34 cellular contexts compared by ENCODE assay signal in genomic region chr2:218429951-218430692, GRCh38. TPM values are rescaled to one million over a fixed set of nuclear protein-coding genes. Genes with fewer than 3 reads are reported as not detected.
A peak's percentile ranks its signal among the peaks of the same experiment; 100 is the strongest.
DNase-seq lines count a peak whose midpoint lies in the region; ATAC-seq, FAIRE-seq and TF ChIP-seq lines count a peak whose summit lies in the region.
"Had no signal": no experiment of that assay in that cellular context is flagged by ENCODE, and none has a peak within 500 bp of the region (broad histone marks: within the 10 kb centered on the region; RNA-seq: fewer than 3 reads in every experiment).

No MANE protein-coding gene starts in this region.

- H3K27ac Mint-ChIP-seq in activated naive CD8-positive, alpha-beta T cell treated with anti-CD3 and anti-CD28 coated beads, Interleukin-2, amount 10 ng/mL, durations not matched to agents 7 days and 5 days = peak overlapping the region; percentile 36
- H3K27ac Mint-ChIP-seq in activated naive CD8-positive, alpha-beta T cell treated with anti-CD3 and anti-CD28 coated beads for 36 hours = no peak overlapping the region
- H3K27ac Mint-ChIP-seq: CD14-positive monocyte; natural killer cell; stimulated activated naive B cell treated with anti-CD40 and anti-IgM and Interleukin-4, amounts not matched to agents 10 μg/mL and 1 μg/mL and 100 μg/mL, for 72 hours; T-helper 1 cell treated with Interleukin-12 subunit alpha and Interleukin-12 subunit beta and Interleukin-4 antibody, amounts not matched to agents 30 μg/mL and 1 μg/mL, for 36 hours had no signal

- no peak for TF ChIP-seq CTCF in HepG2 (CRISPR knock-in tag; IDR thresholded peaks at IDR 0.05)

- H4K20me1 ChIP-seq in HepG2 (ENCODE audit: insufficient read depth, low read length) = no peaks in the 10 kb centered on the region

- H3K4me1 Mint-ChIP-seq in activated naive CD8-positive, alpha-beta T cell treated with anti-CD3 and anti-CD28 coated beads, Interleukin-2, amount 10 ng/mL, durations not matched to agents 7 days and 5 days = peaks cover 11% of the 10 kb centered on the region
- no peaks in the 10 kb centered on the region for H3K4me1 Mint-ChIP-seq in activated naive CD8-positive, alpha-beta T cell treated with anti-CD3 and anti-CD28 coated beads for 36 hours
- H3K4me1 Mint-ChIP-seq: CD14-positive monocyte, immature natural killer cell had no signal

- no TSS peak for BruUV-seq in HepG2 (replicated peaks; lab: Mats Ljungman, UMichigan)

- H3K4me3 ChIP-seq in HepG2 (replicated peaks in 1 of 3; ENCODE audit: insufficient read depth in 1 of 3, low read depth in 2 of 3, low read length in 3 of 3) = no peak overlapping the region
- H3K4me3 ChIP-seq: colonic mucosa, hepatocyte, left lung, Peyer's patch, SJSA1 had no signal

- TF ChIP-seq POLR2A in HepG2 (IDR thresholded peaks at IDR 0.05; ENCODE audit: insufficient read depth in 1 of 2, low read depth in 2 of 2, low read length in 2 of 2) = no peak; a peak in 1 of 4 replicates

- peaks cover 11% of the 10 kb centered on the region for H3K4me1 ChIP-seq in HepG2 (ENCODE audit: insufficient read depth, low read length)
- H3K4me1 ChIP-seq: colonic mucosa, foreskin keratinocyte, left lung, Peyer's patch, SJSA1 had no signal

- no peak overlapping the region for H3K9ac ChIP-seq in HepG2 (ENCODE audit: insufficient read depth, low read depth, low read length)

- H3K36me3 Mint-ChIP-seq in activated naive CD8-positive, alpha-beta T cell treated with anti-CD3 and anti-CD28 coated beads, Interleukin-2, amount 10 ng/mL, durations not matched to agents 7 days and 5 days = no peaks in the 10 kb centered on the region
- H3K36me3 Mint-ChIP-seq in activated naive CD8-positive, alpha-beta T cell treated with anti-CD3 and anti-CD28 coated beads for 36 hours = no peaks in the 10 kb centered on the region
- H3K36me3 Mint-ChIP-seq: CD14-positive monocyte; immature natural killer cell; natural killer cell; stimulated activated naive B cell treated with anti-CD40 and anti-IgM and Interleukin-4, amounts not matched to agents 10 μg/mL and 1 μg/mL and 100 μg/mL, for 72 hours had no signal

- intact Hi-C loops in HepG2 (cut with micrococcal nuclease; ENCODE audit: unreplicated experiment) = no loop called here

- TF ChIP-seq EP300 in HepG2 (IDR thresholded peaks at IDR 0.05; ENCODE audit: low read depth in 2 of 2, low read length in 2 of 2) = no peak
- no peak for TF ChIP-seq EP300 in HepG2 (CRISPR knock-in tag; IDR thresholded peaks at IDR 0.05; ENCODE audit: borderline replicate concordance)

- H3K36me3 ChIP-seq in HepG2 (replicated peaks in 1 of 2; ENCODE audit: control insufficient read depth in 1 of 2, insufficient read depth in 2 of 2, low read length in 2 of 2) = peaks cover 51 to 72% of the 10 kb centered on the region in 2 experiments
- H3K36me3 ChIP-seq: brain microvascular endothelial cell, colonic mucosa, left lung, SJSA1, WERI-Rb-1 had no signal

- FAIRE-seq in HepG2 (lab: Jason Lieb, UNC) = no peak
- FAIRE-seq: urothelium cell line had no signal

- no peak for TF ChIP-seq RAD21 in HepG2 (CRISPR knock-in tag; IDR thresholded peaks at IDR 0.05)

- POLR2A ChIA-PET in activated naive CD8-positive, alpha-beta T cell treated with anti-CD3 and anti-CD28 coated beads, Interleukin-2, amount 10 ng/mL, durations not matched to agents 7 days and 5 days (lab: Charles Lee) = no interaction called here
- POLR2A ChIA-PET in HepG2 (lab: Yijun Ruan, JAX) = interaction anchor here (1.3 to 6.3 kb wide), 3 partner anchors 11 to 14 kb away, joined by 4 to 59 read pairs (median 27); partner anchors contain the start of gene VIL1

- H3K9me3 Mint-ChIP-seq in activated naive CD8-positive, alpha-beta T cell treated with anti-CD3 and anti-CD28 coated beads, Interleukin-2, amount 10 ng/mL, durations not matched to agents 7 days and 5 days = no peaks in the 10 kb centered on the region
- no peaks in the 10 kb centered on the region for H3K9me3 Mint-ChIP-seq in activated naive CD8-positive, alpha-beta T cell treated with anti-CD3 and anti-CD28 coated beads for 36 hours
- H3K9me3 Mint-ChIP-seq: CD14-positive monocyte; immature natural killer cell; natural killer cell; stimulated activated naive B cell treated with anti-CD40 and anti-IgM and Interleukin-4, amounts not matched to agents 10 μg/mL and 1 μg/mL and 100 μg/mL, for 72 hours; T-helper 1 cell treated with Interleukin-12 subunit alpha and Interleukin-12 subunit beta and Interleukin-4 antibody, amounts not matched to agents 30 μg/mL and 1 μg/mL, for 36 hours had no signal

- H3K4me2 ChIP-seq in HepG2 (ENCODE audit: low read depth, low read length) = no peak overlapping the region
- H3K4me2 ChIP-seq: hepatocyte had no signal

- CTCF ChIA-PET in HepG2 (lab: Yijun Ruan, JAX; ENCODE audit: low intra/inter-chr PET ratio, low total read pairs) = no interaction called here

- H3K27ac ChIP-seq in HepG2 (ENCODE audit: extremely low read length, insufficient read depth, low read length) = no peak overlapping the region
- H3K27ac ChIP-seq: brain microvascular endothelial cell, colonic mucosa, foreskin keratinocyte, hepatocyte, left lung, Peyer's patch, SJSA1, WERI-Rb-1 had no signal

- no peak for ATAC-seq in activated naive CD8-positive, alpha-beta T cell treated with anti-CD3 and anti-CD28 coated beads, Interleukin-2, amount 10 ng/mL, durations not matched to agents 7 days and 5 days (ENCODE audit: low read depth)
- 0 out of 3 replicates have a peak, but pooled peaks have one; percentile 37 for ATAC-seq in SK-N-SH treated with all-trans-retinoic acid at 6 μM for 48 hours
- peak; percentile 10 for ATAC-seq in HepG2
- no peak for ATAC-seq in HG03521 (IDR thresholded peaks at IDR 0.05; ENCODE audit: unreplicated experiment)
- ATAC-seq: esophagus mucosa; foreskin keratinocyte; left lung; natural killer cell; stimulated activated naive B cell treated with anti-CD40 and anti-IgM and Interleukin-4, amounts not matched to agents 10 μg/mL and 1 μg/mL and 100 μg/mL, for 72 hours had no signal

- H3K9me3 ChIP-seq in HepG2 (ENCODE audit: low read length) = no peaks in the 10 kb centered on the region
- H3K9me3 ChIP-seq: colonic mucosa, left lung, Peyer's patch, SJSA1 had no signal

- no peaks in the 10 kb centered on the region for H3K27me3 ChIP-seq in HepG2 (ENCODE audit: control insufficient read depth in 1 of 2, insufficient read depth in 2 of 2, low read length in 2 of 2)
- H3K27me3 ChIP-seq: brain microvascular endothelial cell, colonic mucosa, hepatocyte, left lung, Peyer's patch, SJSA1 had no signal

- H2AFZ ChIP-seq in HepG2 (ENCODE audit: low read length) = no peak overlapping the region
- H2AFZ ChIP-seq: hepatocyte had no signal

- WGBS in HepG2 (ENCODE audit: low lambda C conversion rate) = 85% methylated on average over 8 of the region's 8 CpGs

- in situ Hi-C loops in HepG2 (cut with HindIII; ENCODE audit: extremely low pct_ligation_motif_present, low pct_unique_long_range_greater_than_20kb) = no loop called here

- H3K27me3 Mint-ChIP-seq in activated naive CD8-positive, alpha-beta T cell treated with anti-CD3 and anti-CD28 coated beads, Interleukin-2, amount 10 ng/mL, durations not matched to agents 7 days and 5 days = peaks cover 4% of the 10 kb centered on the region
- no peaks in the 10 kb centered on the region for H3K27me3 Mint-ChIP-seq in activated naive CD8-positive, alpha-beta T cell treated with anti-CD3 and anti-CD28 coated beads for 36 hours

- H3K4me3 Mint-ChIP-seq in activated naive CD8-positive, alpha-beta T cell treated with anti-CD3 and anti-CD28 coated beads, Interleukin-2, amount 10 ng/mL, durations not matched to agents 7 days and 5 days = no peak overlapping the region
- H3K4me3 Mint-ChIP-seq in activated naive CD8-positive, alpha-beta T cell treated with anti-CD3 and anti-CD28 coated beads for 36 hours = no peak overlapping the region
- H3K4me3 Mint-ChIP-seq: CD14-positive monocyte; immature natural killer cell; natural killer cell; stimulated activated naive B cell treated with anti-CD40 and anti-IgM and Interleukin-4, amounts not matched to agents 10 μg/mL and 1 μg/mL and 100 μg/mL, for 72 hours; T-helper 1 cell treated with Interleukin-12 subunit alpha and Interleukin-12 subunit beta and Interleukin-4 antibody, amounts not matched to agents 30 μg/mL and 1 μg/mL, for 36 hours had no signal

- no peaks in the 10 kb centered on the region for H3K79me2 ChIP-seq in HepG2 (ENCODE audit: insufficient read depth, low read length)
- H3K79me2 ChIP-seq: hepatocyte had no signal

- DNase-seq in activated naive CD8-positive, alpha-beta T cell treated with anti-CD3 and anti-CD28 coated beads, Interleukin-2, amount 10 ng/mL, durations not matched to agents 7 days and 5 days = peak; percentile 20
- DNase-seq in activated naive CD8-positive, alpha-beta T cell treated with anti-CD3 and anti-CD28 coated beads for 36 hours = no peak
- no peak for DNase-seq in HepG2 (ENCODE audit: low spot score)
- no peak for DNase-seq in central memory CD4-positive, alpha-beta T cell
- DNase-seq in amniotic stem cell (lab: John Stamatoyannopoulos, UW) = no peak
- DNase-seq in MV-4-11 (lab: John Stamatoyannopoulos, UW) = no peak
- DNase-seq: brain microvascular endothelial cell; colonic mucosa; effector memory CD4-positive, alpha-beta T cell; foreskin keratinocyte; immature natural killer cell; KBM-7; left lung; midbrain; MM.1S; natural killer cell; NCI-H1417 treated with DMSO at 0.1 percent for 48 hours; NCI-H2107; NCI-H446; retina; stimulated activated CD4-positive, alpha-beta T cell treated with anti-CD3 and anti-CD28 coated beads, Interleukin-4, amount 100 ng/mL, for 1 hour; stimulated activated naive B cell treated with anti-CD40 and anti-IgM and Interleukin-4, amounts not matched to agents 10 μg/mL and 1 μg/mL and 100 μg/mL, for 72 hours; WERI-Rb-1 had no signal

RNA-seq across cellular contexts. Expression of gene VIL1, which starts 11.2 kb away (rescaled TPM):
- total RNA-seq in activated naive CD8-positive, alpha-beta T cell treated with anti-CD3 and anti-CD28 coated beads, Interleukin-2, amount 10 ng/mL, durations not matched to agents 7 days and 5 days = not detected
- not detected for total RNA-seq in activated naive CD8-positive, alpha-beta T cell treated with anti-CD3 and anti-CD28 coated beads for 36 hours
- total RNA-seq in HepG2 (2016; rRNA removed; fragmentation: Illumina TruSeq; extraction: Trizol) = 301 and 337 TPM in 2 replicates
- 59.0 and 67.7 TPM in 2 replicates for total RNA-seq in HepG2 (2016; cell fraction: cytosol; rRNA removed; fragmentation: Illumina TruSeq; extraction: Trizol; ENCODE audit: low read depth)
- 281 and 313 TPM in 2 replicates for total RNA-seq in HepG2 (2016; cell fraction: insoluble cytoplasmic fraction; rRNA removed; fragmentation: Illumina TruSeq; extraction: Trizol)
- 183 and 224 TPM in 2 replicates for total RNA-seq in HepG2 (2016; cell fraction: membrane; rRNA removed; fragmentation: Illumina TruSeq; extraction: Trizol)
- 188 and 190 TPM in 2 replicates for total RNA-seq in HepG2 (2016; cell fraction: nucleus; rRNA removed; fragmentation: Illumina TruSeq; extraction: Trizol)
- polyA plus RNA-seq in HepG2 (2011; rRNA removed) = 287 and 352 TPM in 2 replicates
- polyA plus RNA-seq in HepG2 (2011; cell fraction: cytosol; rRNA removed) = 169 and 211 TPM in 2 replicates
- 756 and 778 TPM in 2 replicates for polyA plus RNA-seq in HepG2 (2011; cell fraction: nucleus; rRNA removed)
- polyA plus RNA-seq in HepG2 (2012) = 201 and 249 TPM in 2 replicates
- polyA plus RNA-seq in HepG2 (2016; cell fraction: cytosol; fragmentation: Illumina TruSeq; extraction: Trizol; ENCODE audit: low read depth) = 85.6 and 100 TPM in 2 replicates
- polyA plus RNA-seq in HepG2 (2016; cell fraction: insoluble cytoplasmic fraction; fragmentation: Illumina TruSeq; extraction: Trizol; ENCODE audit: low read depth) = 215 and 265 TPM in 2 replicates
- polyA plus RNA-seq in HepG2 (2016; cell fraction: membrane; fragmentation: Illumina TruSeq; extraction: Trizol; ENCODE audit: low read depth) = 117 and 144 TPM in 2 replicates
- 336 and 399 TPM in 2 replicates for polyA plus RNA-seq in HepG2 (2016; cell fraction: nucleus; fragmentation: Illumina TruSeq; extraction: Trizol; ENCODE audit: insufficient read depth, low read depth)
- 0.19 and 699 TPM in 2 replicates for polyA minus RNA-seq in HepG2 (2011; rRNA and poly(A)+ RNA removed; ENCODE audit: low replicate concordance)
- 138 and 156 TPM in 2 replicates for polyA minus RNA-seq in HepG2 (2011; cell fraction: cytosol; rRNA and poly(A)+ RNA removed)
- polyA minus RNA-seq in HepG2 (2011; cell fraction: nucleus; rRNA and poly(A)+ RNA removed) = 112 and 120 TPM in 2 replicates
- total RNA-seq: esophagus mucosa, foreskin keratinocyte, omental fat pad, SJSA1, temporal lobe had no signal
- polyA plus RNA-seq: CD14-positive monocyte had no signal

RNA-seq across cellular contexts. Expression of gene CTDSP1, which starts 30.5 kb away (rescaled TPM):
- total RNA-seq in activated naive CD8-positive, alpha-beta T cell treated with anti-CD3 and anti-CD28 coated beads, Interleukin-2, amount 10 ng/mL, durations not matched to agents 7 days and 5 days = 100 to 1,000 TPM; 169 to 174 TPM
- total RNA-seq in activated naive CD8-positive, alpha-beta T cell treated with anti-CD3 and anti-CD28 coated beads for 36 hours = 10 to 100 TPM; 67.8 to 73.5 TPM
- total RNA-seq in HepG2 (2016; rRNA removed; fragmentation: Illumina TruSeq; extraction: Trizol) = 78.5 and 91.0 TPM in 2 replicates
- 61.6 and 62.5 TPM in 2 replicates for total RNA-seq in HepG2 (2016; cell fraction: cytosol; rRNA removed; fragmentation: Illumina TruSeq; extraction: Trizol; ENCODE audit: low read depth)
- total RNA-seq in HepG2 (2016; cell fraction: insoluble cytoplasmic fraction; rRNA removed; fragmentation: Illumina TruSeq; extraction: Trizol) = 72.7 and 92.2 TPM in 2 replicates
- 98.7 and 108 TPM in 2 replicates for total RNA-seq in HepG2 (2016; cell fraction: membrane; rRNA removed; fragmentation: Illumina TruSeq; extraction: Trizol)
- total RNA-seq in HepG2 (2016; cell fraction: nucleus; rRNA removed; fragmentation: Illumina TruSeq; extraction: Trizol) = 63.4 and 77.8 TPM in 2 replicates
- polyA plus RNA-seq in HepG2 (2011; rRNA removed) = 268 and 270 TPM in 2 replicates
- polyA plus RNA-seq in HepG2 (2011; cell fraction: cytosol; rRNA removed) = 216 and 257 TPM in 2 replicates
- polyA plus RNA-seq in HepG2 (2011; cell fraction: nucleus; rRNA removed) = 595 and 749 TPM in 2 replicates
- polyA plus RNA-seq in HepG2 (2012) = 72.7 and 87.5 TPM in 2 replicates
- 60.8 and 65.7 TPM in 2 replicates for polyA plus RNA-seq in HepG2 (2016; cell fraction: cytosol; fragmentation: Illumina TruSeq; extraction: Trizol; ENCODE audit: low read depth)
- 106 and 117 TPM in 2 replicates for polyA plus RNA-seq in HepG2 (2016; cell fraction: insoluble cytoplasmic fraction; fragmentation: Illumina TruSeq; extraction: Trizol; ENCODE audit: low read depth)
- polyA plus RNA-seq in HepG2 (2016; cell fraction: membrane; fragmentation: Illumina TruSeq; extraction: Trizol; ENCODE audit: low read depth) = 114 and 123 TPM in 2 replicates
- polyA plus RNA-seq in HepG2 (2016; cell fraction: nucleus; fragmentation: Illumina TruSeq; extraction: Trizol; ENCODE audit: insufficient read depth, low read depth) = 131 and 137 TPM in 2 replicates
- polyA minus RNA-seq in HepG2 (2011; rRNA and poly(A)+ RNA removed; ENCODE audit: low replicate concordance) = 139 and 364 TPM in 2 replicates
- polyA minus RNA-seq in HepG2 (2011; cell fraction: cytosol; rRNA and poly(A)+ RNA removed) = 88.3 and 92.0 TPM in 2 replicates
- polyA minus RNA-seq in HepG2 (2011; cell fraction: nucleus; rRNA and poly(A)+ RNA removed) = 159 and 160 TPM in 2 replicates

RNA-seq across cellular contexts. Expression of gene SLC11A1, which starts 48.0 kb away (rescaled TPM):
- 1 to 10 TPM; 1.6 to 1.7 TPM for total RNA-seq in activated naive CD8-positive, alpha-beta T cell treated with anti-CD3 and anti-CD28 coated beads, Interleukin-2, amount 10 ng/mL, durations not matched to agents 7 days and 5 days
- total RNA-seq in activated naive CD8-positive, alpha-beta T cell treated with anti-CD3 and anti-CD28 coated beads for 36 hours = under 1 TPM; 0.08 TPM
- total RNA-seq in HepG2 (2016; rRNA removed; fragmentation: Illumina TruSeq; extraction: Trizol) = 0.21 and 0.33 TPM in 2 replicates
- 0.26 and 0.51 TPM in 2 replicates for total RNA-seq in HepG2 (2016; cell fraction: cytosol; rRNA removed; fragmentation: Illumina TruSeq; extraction: Trizol; ENCODE audit: low read depth)
- 0.18 and 0.22 TPM in 2 replicates for total RNA-seq in HepG2 (2016; cell fraction: insoluble cytoplasmic fraction; rRNA removed; fragmentation: Illumina TruSeq; extraction: Trizol)
- 0.31 TPM in 2 replicates for total RNA-seq in HepG2 (2016; cell fraction: membrane; rRNA removed; fragmentation: Illumina TruSeq; extraction: Trizol)
- 0.19 and 0.71 TPM in 2 replicates for total RNA-seq in HepG2 (2016; cell fraction: nucleus; rRNA removed; fragmentation: Illumina TruSeq; extraction: Trizol)
- polyA plus RNA-seq in HepG2 (2011; rRNA removed) = 2.3 and 2.5 TPM in 2 replicates
- 1.1 and 1.2 TPM in 2 replicates for polyA plus RNA-seq in HepG2 (2011; cell fraction: cytosol; rRNA removed)
- polyA plus RNA-seq in HepG2 (2011; cell fraction: nucleus; rRNA removed) = 11.6 and 19.0 TPM in 2 replicates
- polyA plus RNA-seq in HepG2 (2012) = 1.5 and 3.8 TPM in 2 replicates
- 0.26 and 0.40 TPM in 2 replicates for polyA plus RNA-seq in HepG2 (2016; cell fraction: cytosol; fragmentation: Illumina TruSeq; extraction: Trizol; ENCODE audit: low read depth)
- 0.09 and 0.23 TPM in 2 replicates for polyA plus RNA-seq in HepG2 (2016; cell fraction: insoluble cytoplasmic fraction; fragmentation: Illumina TruSeq; extraction: Trizol; ENCODE audit: low read depth)
- 0.26 and 0.42 TPM in 2 replicates for polyA plus RNA-seq in HepG2 (2016; cell fraction: membrane; fragmentation: Illumina TruSeq; extraction: Trizol; ENCODE audit: low read depth)
- polyA plus RNA-seq in HepG2 (2016; cell fraction: nucleus; fragmentation: Illumina TruSeq; extraction: Trizol; ENCODE audit: insufficient read depth, low read depth) = 0.23 and 0.79 TPM in 2 replicates
- polyA minus RNA-seq in HepG2 (2011; rRNA and poly(A)+ RNA removed; ENCODE audit: low replicate concordance) = 0.14 and 2.9 TPM in 2 replicates
- polyA minus RNA-seq in HepG2 (2011; cell fraction: cytosol; rRNA and poly(A)+ RNA removed) = 0.35 and 1.5 TPM in 2 replicates
- polyA minus RNA-seq in HepG2 (2011; cell fraction: nucleus; rRNA and poly(A)+ RNA removed) = 3.7 and 5.4 TPM in 2 replicates

Comparison
In these comparisons a context has a peak if more than half of its experiments do, and no peak if none do; other contexts are left out.
1. ATAC-seq: peak in SK-N-SH treated with all-trans-retinoic acid at 6 μM for 48 hours (single experiment) and HepG2 (single experiment); none in activated naive CD8-positive, alpha-beta T cell treated with anti-CD3 and anti-CD28 coated beads, Interleukin-2, amount 10 ng/mL, durations not matched to agents 7 days and 5 days (single experiment) and HG03521 (single experiment).
2. RNA of gene VIL1, which starts 11.2 kb away (total RNA-seq): 59.0 to 337 TPM in HepG2; not detected in activated naive CD8-positive, alpha-beta T cell treated with anti-CD3 and anti-CD28 coated beads, Interleukin-2, amount 10 ng/mL, durations not matched to agents 7 days and 5 days and not detected in activated naive CD8-positive, alpha-beta T cell treated with anti-CD3 and anti-CD28 coated beads for 36 hours; every median in the first group is over 10 times any median in the second.